15 cellular contexts compared by ENCODE assay signal in the genomic region with DNA sequence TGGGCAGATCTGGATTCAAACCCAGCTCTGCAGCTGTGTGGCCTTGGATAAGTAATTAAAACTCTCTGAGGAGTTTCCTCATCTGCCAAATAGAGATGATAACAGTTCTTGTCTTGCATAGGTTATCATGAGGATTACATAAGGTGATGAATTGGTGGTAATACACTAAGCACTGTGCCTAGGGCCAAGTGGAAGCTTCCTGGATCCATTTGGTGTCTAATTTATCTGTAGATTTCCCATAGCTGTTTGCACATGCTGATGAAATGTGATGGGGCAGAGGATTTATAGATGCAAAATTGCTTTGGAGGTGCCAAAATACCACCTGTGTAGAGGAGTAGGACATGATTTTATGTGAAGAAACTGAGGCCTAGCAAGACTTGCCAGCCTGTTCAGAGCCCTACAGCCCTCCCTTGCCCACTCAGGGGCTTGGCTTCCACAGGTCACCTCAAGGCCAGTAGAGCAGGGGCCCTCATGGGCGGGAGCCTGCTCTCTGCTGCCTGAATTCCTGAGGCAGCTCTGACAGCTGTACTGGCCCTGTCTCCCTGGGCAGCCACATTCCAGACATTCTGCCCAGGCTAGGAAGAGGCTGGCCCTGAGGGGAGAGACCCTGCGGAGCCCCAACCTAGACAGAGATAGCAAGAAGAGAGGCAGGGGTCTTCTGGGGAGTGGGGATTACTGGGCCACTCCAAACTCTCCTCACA. TPM values are rescaled to one million over a fixed set of nuclear protein-coding genes. Genes with fewer than 3 reads are reported as not detected.
A peak's percentile ranks its signal among the peaks of the same experiment; 100 is the strongest.
DNase-seq lines count a peak whose midpoint lies in the region; TF ChIP-seq lines count a peak whose summit lies in the region.
"Had no signal": no experiment of that assay in that cellular context is flagged by ENCODE, and none has a peak within 500 bp of the region (broad histone marks: within the 10 kb centered on the region; RNA-seq: fewer than 3 reads in every experiment).

No MANE protein-coding gene starts in this region.

- DNase-seq in Caco-2, result peak; percentile 71 to 82
- DNase-seq in SJCRH30, result peak; percentile 84 to 86
- peak; percentile 20 for DNase-seq in left ventricle myocardium inferior
- peak; percentile 56 for DNase-seq in neuronal stem cell (ENCODE audit: low spot score)
- DNase-seq in globus pallidus (ENCODE audit: low spot score), result no peak
- no peak for DNase-seq in NCI-H146 treated with DMSO at 0.1 percent for 48 hours (lab: John Stamatoyannopoulos, UW; ENCODE audit: unreplicated experiment)
- no peak for DNase-seq in OCI-M1 (lab: John Stamatoyannopoulos, UW)
- no peak for DNase-seq in T-helper 9 cell
- DNase-seq: GDM1, NCI-H524 treated with DMSO at 0.1 percent for 48 hours, nucleus accumbens had no signal

- BruUV-seq in Caco-2 (replicated peaks; lab: Mats Ljungman, UMichigan), result no TSS peak

- no peak overlapping the region for H3K14ac ChIP-seq in neuronal stem cell (ENCODE audit: low read length)

- peaks cover 8% of the 10 kb centered on the region for H3K9me3 Mint-ChIP-seq in Caco-2 (ENCODE audit: unreplicated experiment)
- H3K9me3 Mint-ChIP-seq: activated naive CD4-positive, alpha-beta T cell treated with anti-CD3 and anti-CD28 coated beads, Interleukin-2, amount 50 U/mL, for 72 hours; stimulated activated memory B cell treated with anti-CD40 and anti-IgM and Interleukin-4, amounts not matched to agents 10 μg/mL and 1 μg/mL and 100 μg/mL, for 72 hours had no signal

- H3K27ac ChIP-seq in SJCRH30 (peak overlapping the region; percentile 88), left ventricle myocardium inferior (replicated peaks) (peak overlapping the region; percentile 39), neuronal stem cell (replicated peaks; ENCODE audit: low read length) (peak overlapping the region; percentile 6)

- no peak overlapping the region for H2BK15ac ChIP-seq in neuronal stem cell (ENCODE audit: low read length)

- WGBS in neuronal stem cell (ENCODE audit: extremely low coverage in 2 of 2, insufficient read length in 2 of 2, insufficient replicate concordance in 1 of 2), 2 donors, result no CpG with 5 or more reads among the region's 2 CpGs

- no peaks in the 10 kb centered on the region for H3K27me3 ChIP-seq in Caco-2 (replicated peaks; ENCODE audit: control insufficient read depth, insufficient read depth, low read length)
- no peaks in the 10 kb centered on the region for H3K27me3 ChIP-seq in SJCRH30
- no peaks in the 10 kb centered on the region for H3K27me3 ChIP-seq in left ventricle myocardium inferior (ENCODE audit: low read depth)
- H3K27me3 ChIP-seq in neuronal stem cell (ENCODE audit: control insufficient read depth in 3 of 3, insufficient read depth in 3 of 3, low read depth in 1 of 3, low read length in 3 of 3), result peaks cover 0 to 21% (median 0%) of the 10 kb centered on the region in 3 experiments
- H3K27me3 ChIP-seq: BLaER1 treated with 17β-estradiol and CSF1 and Interleukin-3, amounts not matched to agents 10 nM and 100 nM had no signal

- H2AK5ac ChIP-seq in neuronal stem cell (ENCODE audit: low read depth, low read length), result no peak overlapping the region

- H4K91ac ChIP-seq in neuronal stem cell (ENCODE audit: low read depth, low read length, poor library complexity), result no peak overlapping the region

- H3K4me1 Mint-ChIP-seq in Caco-2 (ENCODE audit: low read depth, unreplicated experiment), result peaks cover 38% of the 10 kb centered on the region
- H3K4me1 Mint-ChIP-seq: stimulated activated memory B cell treated with anti-CD40 and anti-IgM and Interleukin-4, amounts not matched to agents 10 μg/mL and 1 μg/mL and 100 μg/mL, for 72 hours had no signal

- CTCF ChIA-PET in Caco-2 (lab: Charles Lee), result interaction anchor here (0.5 to 2.2 kb wide), 3 partner anchors 30 to 62 kb away, joined by 3 to 6 read pairs (median 4); no protein-coding TSS in a partner anchor

- H3K23ac ChIP-seq in neuronal stem cell (ENCODE audit: low read depth, low read length, poor library complexity), result no peak overlapping the region

- no peaks in the 10 kb centered on the region for H3K79me1 ChIP-seq in neuronal stem cell (ENCODE audit: low read depth, low read length)

- no peak overlapping the region for H2BK120ac ChIP-seq in neuronal stem cell (ENCODE audit: low read depth, low read length)

- H3K36me3 Mint-ChIP-seq in Caco-2 (ENCODE audit: insufficient read depth, unreplicated experiment), result no peaks in the 10 kb centered on the region
- H3K36me3 Mint-ChIP-seq: activated naive CD4-positive, alpha-beta T cell treated with anti-CD3 and anti-CD28 coated beads, Interleukin-2, amount 50 U/mL, for 72 hours; stimulated activated memory B cell treated with anti-CD40 and anti-IgM and Interleukin-4, amounts not matched to agents 10 μg/mL and 1 μg/mL and 100 μg/mL, for 72 hours had no signal

- H3K4me2 ChIP-seq in neuronal stem cell (ENCODE audit: insufficient read depth, low read length, poor library complexity, severe bottlenecking), result no peak overlapping the region

- no peaks in the 10 kb centered on the region for H3K36me3 ChIP-seq in Caco-2 (ENCODE audit: control insufficient read depth, insufficient read depth, low read length)
- H3K36me3 ChIP-seq in SJCRH30, result no peaks in the 10 kb centered on the region
- H3K36me3 ChIP-seq in left ventricle myocardium inferior, result no peaks in the 10 kb centered on the region
- H3K36me3 ChIP-seq in neuronal stem cell (replicated peaks in 1 of 2; ENCODE audit: control insufficient read depth in 2 of 2, insufficient read depth in 2 of 2, low read length in 2 of 2), result no peaks in the 10 kb centered on the region
- H3K36me3 ChIP-seq: BLaER1 treated with 17β-estradiol and CSF1 and Interleukin-3, amounts not matched to agents 10 nM and 100 nM had no signal

- peaks cover 37% of the 10 kb centered on the region for H3K4me1 ChIP-seq in Caco-2
- H3K4me1 ChIP-seq in SJCRH30, result peaks cover 60% of the 10 kb centered on the region
- H3K4me1 ChIP-seq in left ventricle myocardium inferior, result peaks cover 30% of the 10 kb centered on the region
- peaks cover 2 to 16% of the 10 kb centered on the region in 2 donors for H3K4me1 ChIP-seq in neuronal stem cell (ENCODE audit: control insufficient read depth in 2 of 2, insufficient read depth in 1 of 2, low read depth in 1 of 2, low read length in 2 of 2)

- peak overlapping the region; percentile 42 for H3K4me3 Mint-ChIP-seq in Caco-2 (ENCODE audit: unreplicated experiment)
- H3K4me3 Mint-ChIP-seq: stimulated activated memory B cell treated with anti-CD40 and anti-IgM and Interleukin-4, amounts not matched to agents 10 μg/mL and 1 μg/mL and 100 μg/mL, for 72 hours had no signal

- H3K18ac ChIP-seq in neuronal stem cell (ENCODE audit: low read length), result peak overlapping the region; percentile 73

- H3K4ac ChIP-seq in neuronal stem cell (ENCODE audit: low read length), result no peak overlapping the region

- H3K9ac ChIP-seq in neuronal stem cell (ENCODE audit: low read depth, low read length, poor library complexity), result no peak overlapping the region
- H3K9ac ChIP-seq: BLaER1 treated with 17β-estradiol and CSF1 and Interleukin-3, amounts not matched to agents 10 nM and 100 nM had no signal

- H3K27me3 Mint-ChIP-seq in Caco-2 (ENCODE audit: insufficient read depth, unreplicated experiment), result no peaks in the 10 kb centered on the region

- H3K4me3 ChIP-seq in Caco-2 (ENCODE audit: low read depth, low read length) (no peak overlapping the region), SJCRH30 (no peak overlapping the region), left ventricle myocardium inferior (no peak overlapping the region), neuronal stem cell (ENCODE audit: low read length in 2 of 2) (no peak overlapping the region)
- H3K4me3 ChIP-seq: BLaER1 treated with 17β-estradiol and CSF1 and Interleukin-3, amounts not matched to agents 10 nM and 100 nM had no signal

- TF ChIP-seq CTCF in Caco-2 (IDR thresholded peaks at IDR 0.05; ENCODE audit: insufficient read depth in 1 of 2, low read depth in 1 of 2, low read length in 1 of 2, severe bottlenecking in 1 of 2, unreplicated experiment in 1 of 2) (no peak), left ventricle myocardium inferior (IDR thresholded peaks at IDR 0.05; ENCODE audit: borderline replicate concordance) (no peak)

- H3K27ac Mint-ChIP-seq in Caco-2 (ENCODE audit: unreplicated experiment), result peak overlapping the region; percentile 66
- H3K27ac Mint-ChIP-seq: stimulated activated memory B cell treated with anti-CD40 and anti-IgM and Interleukin-4, amounts not matched to agents 10 μg/mL and 1 μg/mL and 100 μg/mL, for 72 hours had no signal

- POLR2A ChIA-PET in Caco-2 (lab: Charles Lee), result no interaction called here

- H2BK5ac ChIP-seq in neuronal stem cell (ENCODE audit: low read length), result no peak overlapping the region

- H3K9me3 ChIP-seq in Caco-2 (no peaks in the 10 kb centered on the region), SJCRH30 (replicated peaks) (no peaks in the 10 kb centered on the region), left ventricle myocardium inferior (replicated peaks) (no peaks in the 10 kb centered on the region), neuronal stem cell (replicated peaks in 1 of 2; ENCODE audit: control insufficient read depth in 2 of 2, insufficient read depth in 1 of 2, low read depth in 1 of 2, low read length in 2 of 2) (no peaks in the 10 kb centered on the region)
- H3K9me3 ChIP-seq: BLaER1 treated with 17β-estradiol and CSF1 and Interleukin-3, amounts not matched to agents 10 nM and 100 nM had no signal

- no peak overlapping the region for H2AFZ ChIP-seq in neuronal stem cell (ENCODE audit: low read length)

- H4K8ac ChIP-seq in neuronal stem cell (ENCODE audit: low read depth, low read length), result no peak overlapping the region

- no peak overlapping the region for H2BK12ac ChIP-seq in neuronal stem cell (ENCODE audit: low read length)

- intact Hi-C loops in Caco-2 (cut with micrococcal nuclease; ENCODE audit: unreplicated experiment), result loop anchor here (1.0 to 2.0 kb wide), 2 partner anchors 21 to 56 kb away; no protein-coding TSS in a partner anchor
- intact Hi-C loops in left ventricle myocardium inferior (cut with micrococcal nuclease), result no loop called here

RNA-seq across cellular contexts. Expression of gene FAT2, which starts 5.9 kb away (rescaled TPM):
- total RNA-seq in Caco-2 (2022), result 0.21 and 0.32 TPM in 2 replicates
- 0.04 TPM in 1 of 2 replicates, not detected in the other for total RNA-seq in SJCRH30 (2014; rRNA removed; shearing (Covaris generic))
- total RNA-seq in left ventricle myocardium inferior, result not detected
- polyA plus RNA-seq in neuronal stem cell (2013, experiment 1 of 2), result 0.07 TPM
- 0.03 TPM for polyA plus RNA-seq in neuronal stem cell (2013, experiment 2 of 2)
- total RNA-seq: activated naive CD4-positive, alpha-beta T cell treated with anti-CD3 and anti-CD28 coated beads, Interleukin-2, amount 50 U/mL, for 72 hours; dermis microvascular lymphatic vessel endothelial cell had no signal

Comparison
In these comparisons a context has a peak if more than half of its experiments do, and no peak if none do; other contexts are left out.
1. DNase-seq: peak in Caco-2 (2 of 2), SJCRH30 (2 of 2), left ventricle myocardium inferior (single experiment) and neuronal stem cell (single experiment); none in globus pallidus (single experiment), NCI-H146 treated with DMSO at 0.1 percent for 48 hours (single experiment), OCI-M1 (single experiment) and T-helper 9 cell (single experiment).
2. H3K27ac ChIP-seq: peak in every context shown above with its lines; median percentile 88 in SJCRH30; 39 in left ventricle myocardium inferior; 6 in neuronal stem cell.